ENCODE assay signal across 25 cellular contexts in genomic region chr5:57468481-57469165, GRCh38. TPM values are rescaled to one million over a fixed set of nuclear protein-coding genes. Genes with fewer than 3 reads are reported as not detected.
DNase-seq lines count a peak whose midpoint lies in the region; ATAC-seq and TF ChIP-seq lines count a peak whose summit lies in the region.
"Had no signal": no experiment of that assay in that cellular context is flagged by ENCODE, and none has a peak within 500 bp of the region (broad histone marks: within the 10 kb centered on the region; RNA-seq: fewer than 3 reads in every experiment).

No MANE protein-coding gene starts in this region.

- ATAC-seq in GM21825 (IDR thresholded peaks at IDR 0.05; ENCODE audit: unreplicated experiment), result no peak
- ATAC-seq: left colon had no signal

- no peaks in the 10 kb centered on the region for H3K9me3 ChIP-seq in MG63
- H3K9me3 ChIP-seq in Caco-2, result no peaks in the 10 kb centered on the region
- H3K9me3 ChIP-seq: colonic mucosa, spleen, suprapubic skin had no signal

- H3K9me3 Mint-ChIP-seq in Caco-2 (ENCODE audit: unreplicated experiment), result no peaks in the 10 kb centered on the region
- H3K9me3 Mint-ChIP-seq: T-helper 1 cell treated with Interleukin-12 subunit alpha and Interleukin-12 subunit beta and Interleukin-4 antibody, amounts not matched to agents 30 μg/mL and 1 μg/mL, for 36 hours had no signal

- no TSS peak for BruUV-seq in Caco-2 (replicated peaks; lab: Mats Ljungman, UMichigan)

- intact Hi-C loops in Caco-2 (cut with micrococcal nuclease; ENCODE audit: unreplicated experiment), result no loop called here

- TF ChIP-seq CTCF in astrocyte of the spinal cord (IDR thresholded peaks at IDR 0.05; ENCODE audit: low read depth, low read length) (no peak), foreskin fibroblast (IDR thresholded peaks at IDR 0.05; ENCODE audit: low read depth, low read length) (no peak), Caco-2 (IDR thresholded peaks at IDR 0.05; ENCODE audit: insufficient read depth in 1 of 2, low read depth in 1 of 2, low read length in 1 of 2, severe bottlenecking in 1 of 2, unreplicated experiment in 1 of 2) (no peak)

- H3K27me3 Mint-ChIP-seq in Caco-2 (ENCODE audit: insufficient read depth, unreplicated experiment), result no peaks in the 10 kb centered on the region

- H3K4me1 Mint-ChIP-seq in Caco-2 (ENCODE audit: low read depth, unreplicated experiment), result peaks cover 10% of the 10 kb centered on the region
- H3K4me1 Mint-ChIP-seq: CD4-positive, alpha-beta memory T cell; nephron had no signal

- peak; percentile 76 for DNase-seq in AG08395 (ENCODE audit: low spot score)
- DNase-seq in HCEC 1CT, result peak; percentile 70
- DNase-seq in astrocyte of the spinal cord (ENCODE audit: low read depth, low spot score), result peak; percentile 43
- DNase-seq in foreskin fibroblast, result peak; percentile 65 to 82
- DNase-seq in NCI-H748 treated with DMSO at 0.1 percent for 48 hours (lab: John Stamatoyannopoulos, UW), result no peak
- DNase-seq in MG63, result no peak
- no peak for DNase-seq in Caco-2
- DNase-seq: activated CD4-positive, alpha-beta T cell treated with anti-CD3 and anti-CD28 coated beads, Interleukin-2, amount 50 U/mL, for 48 hours; activated naive CD4-positive, alpha-beta T cell; anterior cingulate cortex; CD4-positive, alpha-beta memory T cell; colonic mucosa; KBM-7; left colon; NCI-H1105 treated with DMSO at 0.1 percent for 48 hours; NCI-H524 treated with DMSO at 0.1 percent for 48 hours; SIG-M5; spleen; stimulated activated CD8-positive, alpha-beta memory T cell treated with anti-CD3 and anti-CD28 coated beads, Interleukin-4, amount 100 ng/mL, for 48 hours had no signal

- no peaks in the 10 kb centered on the region for H3K27me3 ChIP-seq in MG63
- H3K27me3 ChIP-seq in Caco-2 (replicated peaks; ENCODE audit: control insufficient read depth, insufficient read depth, low read length), result no peaks in the 10 kb centered on the region
- H3K27me3 ChIP-seq: colonic mucosa, spleen, suprapubic skin had no signal

- no peak overlapping the region for H3K27ac Mint-ChIP-seq in Caco-2 (ENCODE audit: unreplicated experiment)
- H3K27ac Mint-ChIP-seq: CD4-positive, alpha-beta memory T cell; nephron; progenitor cell of endocrine pancreas; T-helper 1 cell treated with Interleukin-12 subunit alpha and Interleukin-12 subunit beta and Interleukin-4 antibody, amounts not matched to agents 30 μg/mL and 1 μg/mL, for 36 hours had no signal

- POLR2A ChIA-PET in Caco-2 (lab: Charles Lee), result no interaction called here

- H3K4me1 ChIP-seq in Caco-2, result peaks cover 5% of the 10 kb centered on the region; the same call in 1 of the 2 replicates
- H3K4me1 ChIP-seq: colonic mucosa, spleen, suprapubic skin had no signal

- no peak overlapping the region for H3K4me3 ChIP-seq in astrocyte of the spinal cord (ENCODE audit: low read depth, low read length)
- no peak overlapping the region for H3K4me3 ChIP-seq in foreskin fibroblast (ENCODE audit: low read depth in 1 of 2, low read length in 2 of 2)
- H3K4me3 ChIP-seq in MG63, result no peak overlapping the region
- no peak overlapping the region for H3K4me3 ChIP-seq in Caco-2 (ENCODE audit: low read depth, low read length)
- H3K4me3 ChIP-seq: colonic mucosa, spleen, suprapubic skin had no signal

- no peaks in the 10 kb centered on the region for H3K36me3 Mint-ChIP-seq in Caco-2 (ENCODE audit: insufficient read depth, unreplicated experiment)
- H3K36me3 Mint-ChIP-seq: CD4-positive, alpha-beta memory T cell had no signal

- H3K36me3 ChIP-seq in MG63 (no peaks in the 10 kb centered on the region), Caco-2 (ENCODE audit: control insufficient read depth, insufficient read depth, low read length) (no peaks in the 10 kb centered on the region)
- H3K36me3 ChIP-seq: colonic mucosa, spleen, suprapubic skin had no signal

- no peak overlapping the region for H3K4me3 Mint-ChIP-seq in Caco-2 (ENCODE audit: unreplicated experiment)
- H3K4me3 Mint-ChIP-seq: CD4-positive, alpha-beta memory T cell; nephron; T-helper 1 cell treated with Interleukin-12 subunit alpha and Interleukin-12 subunit beta and Interleukin-4 antibody, amounts not matched to agents 30 μg/mL and 1 μg/mL, for 36 hours had no signal

- in situ Hi-C loops in astrocyte of the spinal cord (cut with HindIII; ENCODE audit: low sequenced_read_pairs), result no loop called here

- CTCF ChIA-PET in Caco-2 (lab: Charles Lee), result no interaction called here

RNA-seq across cellular contexts. Expression of gene ACTBL2, which starts 14.0 kb away (rescaled TPM):
- 0.30 and 1.8 TPM in 2 replicates for total RNA-seq in MG63 (2014; rRNA removed; shearing (Covaris generic); ENCODE audit: low replicate concordance)
- not detected in 2 replicates for total RNA-seq in Caco-2 (2022)
- total RNA-seq: A673; CD4-positive, alpha-beta memory T cell; colonic mucosa; left colon; progenitor cell of endocrine pancreas; spleen had no signal

Comparison
In these comparisons a context has a peak if more than half of its experiments do, and no peak if none do; other contexts are left out.
1. DNase-seq: peak in AG08395 (single experiment), HCEC 1CT (single experiment), astrocyte of the spinal cord (single experiment) and foreskin fibroblast (2 of 2); none in NCI-H748 treated with DMSO at 0.1 percent for 48 hours (single experiment), MG63 (single experiment) and Caco-2 (0 of 2).